16 cellular contexts compared by ENCODE assay signal in the genomic region with DNA sequence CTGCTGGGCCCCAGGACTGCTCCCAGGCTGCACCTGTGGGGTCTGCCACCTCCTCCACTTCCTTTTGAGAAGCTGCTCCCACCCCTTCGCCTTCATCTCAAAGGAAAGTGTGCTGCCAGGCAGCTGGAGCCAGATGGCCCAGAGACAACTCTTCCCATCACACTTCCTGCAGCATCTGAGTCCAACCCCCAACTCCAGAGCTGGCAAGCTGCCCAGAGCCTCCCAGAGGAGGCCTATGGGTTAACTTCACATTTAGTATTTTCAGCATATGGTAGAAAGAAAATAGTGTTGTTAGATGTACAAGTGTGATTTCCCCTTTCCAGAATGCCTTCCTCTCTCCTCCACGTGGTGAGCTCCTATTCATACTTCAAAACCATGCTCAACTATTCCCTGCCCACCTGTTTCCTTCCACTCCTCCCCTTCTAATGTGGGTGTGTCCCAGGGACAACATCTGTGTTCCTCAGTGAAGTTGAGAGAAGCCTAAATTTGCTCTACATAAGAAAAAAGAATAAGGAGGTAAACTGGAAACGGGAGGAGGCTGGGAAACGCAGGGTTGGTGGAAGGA. TPM values are rescaled to one million over a fixed set of nuclear protein-coding genes. Genes with fewer than 3 reads are reported as not detected.
A peak's percentile ranks its signal among the peaks of the same experiment; 100 is the strongest.
DNase-seq lines count a peak whose midpoint lies in the region; ATAC-seq and TF ChIP-seq lines count a peak whose summit lies in the region.
"Had no signal": no experiment of that assay in that cellular context is flagged by ENCODE, and none has a peak within 500 bp of the region (broad histone marks: within the 10 kb centered on the region; RNA-seq: fewer than 3 reads in every experiment).

No MANE protein-coding gene starts in this region.

- peak overlapping the region; percentile 9 for H3K27ac Mint-ChIP-seq in central memory CD8-positive, alpha-beta T cell (ENCODE audit: low read depth)
- no peak overlapping the region for H3K27ac Mint-ChIP-seq in mesothelial cell of epicardium
- H3K27ac Mint-ChIP-seq: IgD-negative memory B cell, natural killer cell had no signal

- no peaks in the 10 kb centered on the region for H3K36me3 Mint-ChIP-seq in central memory CD8-positive, alpha-beta T cell (ENCODE audit: insufficient read depth)
- H3K36me3 Mint-ChIP-seq in mesothelial cell of epicardium = no peaks in the 10 kb centered on the region
- H3K36me3 Mint-ChIP-seq: natural killer cell had no signal

- no peak for ATAC-seq in central memory CD8-positive, alpha-beta T cell (replicated peaks; ENCODE audit: extremely low read depth, poor library complexity, severe bottlenecking)
- no peak for ATAC-seq in GM18498 (IDR thresholded peaks at IDR 0.05; ENCODE audit: unreplicated experiment)
- ATAC-seq: natural killer cell had no signal

- no peaks in the 10 kb centered on the region for H3K4me1 Mint-ChIP-seq in central memory CD8-positive, alpha-beta T cell
- H3K4me1 Mint-ChIP-seq in mesothelial cell of epicardium = peaks cover 7% of the 10 kb centered on the region
- H3K4me1 Mint-ChIP-seq: natural killer cell had no signal

- peaks cover 34% of the 10 kb centered on the region for H3K27me3 Mint-ChIP-seq in central memory CD8-positive, alpha-beta T cell
- peaks cover 18% of the 10 kb centered on the region for H3K27me3 Mint-ChIP-seq in mesothelial cell of epicardium (ENCODE audit: low read depth)

- no peak for TF ChIP-seq CTCF in mesothelial cell of epicardium (IDR thresholded peaks at IDR 0.05; ENCODE audit: unreplicated experiment)

- DNase-seq in H4 (ENCODE audit: low spot score) (peak; percentile 20), NCI-H2227 (lab: John Stamatoyannopoulos, UW; ENCODE audit: unreplicated experiment) (peak; percentile 57), mesothelial cell of epicardium (ENCODE audit: low spot score in 2 of 2, unreplicated experiment in 2 of 2) (peak; percentile 60 to 68), iPS-NIHi11 (ENCODE audit: low spot score) (no peak), DMS53 treated with DMSO at 0.1 percent for 48 hours (lab: John Stamatoyannopoulos, UW; ENCODE audit: unreplicated experiment) (no peak)
- no peak for DNase-seq in central memory CD8-positive, alpha-beta T cell (ENCODE audit: low spot score in 2 of 2)
- DNase-seq: activated CD4-positive, CD25-positive, alpha-beta regulatory T cell; activated naive CD4-positive, alpha-beta T cell treated with anti-CD3 and anti-CD28 coated beads, Interleukin-2, amount 50 U/mL, for 16 hours; C1 segment of cervical spinal cord; caudate nucleus; natural killer cell; stimulated activated CD4-positive, alpha-beta T cell treated with anti-CD3 and anti-CD28 coated beads, Interleukin-4, amount 100 ng/mL, for 1 hour; uterus had no signal

- H3K9me3 Mint-ChIP-seq in central memory CD8-positive, alpha-beta T cell = no peaks in the 10 kb centered on the region
- peaks cover 3% of the 10 kb centered on the region for H3K9me3 Mint-ChIP-seq in mesothelial cell of epicardium
- H3K9me3 Mint-ChIP-seq: natural killer cell had no signal

- no peak overlapping the region for H3K4me3 Mint-ChIP-seq in central memory CD8-positive, alpha-beta T cell
- no peak overlapping the region for H3K4me3 Mint-ChIP-seq in mesothelial cell of epicardium
- H3K4me3 Mint-ChIP-seq: natural killer cell had no signal

RNA-seq across cellular contexts. Expression of gene KCNMB1, which starts 38.6 kb away (rescaled TPM):
- not detected in 2 replicates for total RNA-seq in H4 (2014; rRNA removed; shearing (Covaris generic))
- 0.20 to 0.27 TPM (median 0.22 TPM) in 3 replicates for total RNA-seq in mesothelial cell of epicardium
- total RNA-seq: renal cortical epithelial cell had no signal

Comparison
In these comparisons a context has a peak if more than half of its experiments do, and no peak if none do; other contexts are left out.
1. DNase-seq: peak in H4 (single experiment), NCI-H2227 (single experiment) and mesothelial cell of epicardium (2 of 2); none in central memory CD8-positive, alpha-beta T cell (0 of 2), iPS-NIHi11 (single experiment) and DMS53 treated with DMSO at 0.1 percent for 48 hours (single experiment).